Comparison of ENCODE assay signal across 1 cellular context in the genomic region with DNA sequence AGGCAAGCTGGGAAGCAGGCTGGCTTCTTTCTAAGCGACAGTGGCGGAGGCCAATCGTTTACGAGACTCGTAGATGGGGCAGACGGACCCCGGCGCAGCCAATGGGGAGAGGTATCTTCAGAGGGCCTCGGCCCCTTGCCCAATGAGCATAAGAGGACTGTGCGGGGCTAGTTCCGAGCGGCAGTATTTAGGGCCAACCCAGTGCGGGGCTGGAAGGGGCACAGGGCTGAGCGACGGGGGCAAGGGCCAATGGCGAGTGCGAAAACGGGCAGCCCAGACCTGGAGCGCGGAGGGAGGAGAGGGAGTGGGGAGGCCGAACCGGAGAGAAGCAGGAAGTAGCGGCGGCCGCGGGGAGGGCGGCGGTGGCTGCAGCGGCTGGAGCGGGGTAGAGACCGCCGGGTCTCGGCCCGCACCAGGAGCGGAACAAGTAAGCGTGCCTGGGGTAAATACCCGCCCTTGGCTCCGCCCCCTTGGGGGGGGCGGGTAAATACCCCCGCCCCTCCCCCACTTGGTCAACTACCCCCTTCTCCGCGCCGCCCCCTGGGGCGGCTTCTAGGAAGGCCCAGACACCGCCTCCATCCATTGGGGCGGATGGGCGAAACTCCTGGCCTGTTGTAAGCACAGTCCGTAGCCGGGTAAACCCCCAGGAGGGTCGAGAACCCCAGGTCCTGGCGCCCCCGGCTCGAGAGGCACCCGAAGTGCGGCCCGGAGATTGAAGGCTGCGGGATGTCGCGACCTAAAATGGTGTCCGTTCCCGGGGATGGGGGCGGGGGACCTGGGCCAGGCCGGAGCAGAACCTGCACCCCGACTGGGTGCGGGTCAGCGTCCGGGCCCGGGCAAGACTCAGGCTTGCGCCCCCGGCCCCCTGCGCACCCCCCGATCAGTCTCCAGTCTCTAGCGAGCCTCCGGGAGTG.
TF ChIP-seq lines count a peak whose summit lies in the region.

A gene with protein sequence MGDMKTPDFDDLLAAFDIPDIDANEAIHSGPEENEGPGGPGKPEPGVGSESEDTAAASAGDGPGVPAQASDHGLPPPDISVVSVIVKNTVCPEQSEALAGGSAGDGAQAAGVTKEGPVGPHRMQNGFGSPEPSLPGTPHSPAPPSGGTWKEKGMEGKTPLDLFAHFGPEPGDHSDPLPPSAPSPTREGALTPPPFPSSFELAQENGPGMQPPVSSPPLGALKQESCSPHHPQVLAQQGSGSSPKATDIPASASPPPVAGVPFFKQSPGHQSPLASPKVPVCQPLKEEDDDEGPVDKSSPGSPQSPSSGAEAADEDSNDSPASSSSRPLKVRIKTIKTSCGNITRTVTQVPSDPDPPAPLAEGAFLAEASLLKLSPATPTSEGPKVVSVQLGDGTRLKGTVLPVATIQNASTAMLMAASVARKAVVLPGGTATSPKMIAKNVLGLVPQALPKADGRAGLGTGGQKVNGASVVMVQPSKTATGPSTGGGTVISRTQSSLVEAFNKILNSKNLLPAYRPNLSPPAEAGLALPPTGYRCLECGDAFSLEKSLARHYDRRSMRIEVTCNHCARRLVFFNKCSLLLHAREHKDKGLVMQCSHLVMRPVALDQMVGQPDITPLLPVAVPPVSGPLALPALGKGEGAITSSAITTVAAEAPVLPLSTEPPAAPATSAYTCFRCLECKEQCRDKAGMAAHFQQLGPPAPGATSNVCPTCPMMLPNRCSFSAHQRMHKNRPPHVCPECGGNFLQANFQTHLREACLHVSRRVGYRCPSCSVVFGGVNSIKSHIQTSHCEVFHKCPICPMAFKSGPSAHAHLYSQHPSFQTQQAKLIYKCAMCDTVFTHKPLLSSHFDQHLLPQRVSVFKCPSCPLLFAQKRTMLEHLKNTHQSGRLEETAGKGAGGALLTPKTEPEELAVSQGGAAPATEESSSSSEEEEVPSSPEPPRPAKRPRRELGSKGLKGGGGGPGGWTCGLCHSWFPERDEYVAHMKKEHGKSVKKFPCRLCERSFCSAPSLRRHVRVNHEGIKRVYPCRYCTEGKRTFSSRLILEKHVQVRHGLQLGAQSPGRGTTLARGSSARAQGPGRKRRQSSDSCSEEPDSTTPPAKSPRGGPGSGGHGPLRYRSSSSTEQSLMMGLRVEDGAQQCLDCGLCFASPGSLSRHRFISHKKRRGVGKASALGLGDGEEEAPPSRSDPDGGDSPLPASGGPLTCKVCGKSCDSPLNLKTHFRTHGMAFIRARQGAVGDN (plus strand): TSS at position 331 of the 914 bp plus-strand sequence. CDS start 3,993 bp downstream, outside the sequence.

TF ChIP-seq in K562, 482 proteins besides CTCF, POLR2A, EP300 and RAD21 (continued from another document and continues in another):
- no peak for TF ChIP-seq ZNF518B (CRISPR knock-in tag; IDR thresholded peaks at IDR 0.05)
- TF ChIP-seq ARHGAP35 (IDR thresholded peaks at IDR 0.05; ENCODE audit: partially characterized antibody), result no peak
- TF ChIP-seq THRAP3 (IDR thresholded peaks at IDR 0.05; ENCODE audit: borderline replicate concordance), result no peak
- TF ChIP-seq ZNF644 (tag; IDR thresholded peaks at IDR 0.05; ENCODE audit: low read depth), result no peak
- TF ChIP-seq, protein P1, sequence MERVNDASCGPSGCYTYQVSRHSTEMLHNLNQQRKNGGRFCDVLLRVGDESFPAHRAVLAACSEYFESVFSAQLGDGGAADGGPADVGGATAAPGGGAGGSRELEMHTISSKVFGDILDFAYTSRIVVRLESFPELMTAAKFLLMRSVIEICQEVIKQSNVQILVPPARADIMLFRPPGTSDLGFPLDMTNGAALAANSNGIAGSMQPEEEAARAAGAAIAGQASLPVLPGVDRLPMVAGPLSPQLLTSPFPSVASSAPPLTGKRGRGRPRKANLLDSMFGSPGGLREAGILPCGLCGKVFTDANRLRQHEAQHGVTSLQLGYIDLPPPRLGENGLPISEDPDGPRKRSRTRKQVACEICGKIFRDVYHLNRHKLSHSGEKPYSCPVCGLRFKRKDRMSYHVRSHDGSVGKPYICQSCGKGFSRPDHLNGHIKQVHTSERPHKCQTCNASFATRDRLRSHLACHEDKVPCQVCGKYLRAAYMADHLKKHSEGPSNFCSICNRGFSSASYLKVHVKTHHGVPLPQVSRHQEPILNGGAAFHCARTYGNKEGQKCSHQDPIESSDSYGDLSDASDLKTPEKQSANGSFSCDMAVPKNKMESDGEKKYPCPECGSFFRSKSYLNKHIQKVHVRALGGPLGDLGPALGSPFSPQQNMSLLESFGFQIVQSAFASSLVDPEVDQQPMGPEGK (CRISPR knock-in tag; IDR thresholded peaks at IDR 0.05; ENCODE audit: borderline replicate concordance), result no peak
- TF ChIP-seq ZBTB8A (IDR thresholded peaks at IDR 0.05; ENCODE audit: partially characterized antibody), result no peak
- TF ChIP-seq ZNF197 (CRISPR knock-in tag; IDR thresholded peaks at IDR 0.05; ENCODE audit: low read depth), result no peak
- TF ChIP-seq ZBTB12 (CRISPR knock-in tag; IDR thresholded peaks at IDR 0.05), result 0 out of 2 replicates have a peak, but pooled peaks have one; percentile 32
- TF ChIP-seq DLX4 (CRISPR knock-in tag; IDR thresholded peaks at IDR 0.05), result no peak
- TF ChIP-seq, protein P2, sequence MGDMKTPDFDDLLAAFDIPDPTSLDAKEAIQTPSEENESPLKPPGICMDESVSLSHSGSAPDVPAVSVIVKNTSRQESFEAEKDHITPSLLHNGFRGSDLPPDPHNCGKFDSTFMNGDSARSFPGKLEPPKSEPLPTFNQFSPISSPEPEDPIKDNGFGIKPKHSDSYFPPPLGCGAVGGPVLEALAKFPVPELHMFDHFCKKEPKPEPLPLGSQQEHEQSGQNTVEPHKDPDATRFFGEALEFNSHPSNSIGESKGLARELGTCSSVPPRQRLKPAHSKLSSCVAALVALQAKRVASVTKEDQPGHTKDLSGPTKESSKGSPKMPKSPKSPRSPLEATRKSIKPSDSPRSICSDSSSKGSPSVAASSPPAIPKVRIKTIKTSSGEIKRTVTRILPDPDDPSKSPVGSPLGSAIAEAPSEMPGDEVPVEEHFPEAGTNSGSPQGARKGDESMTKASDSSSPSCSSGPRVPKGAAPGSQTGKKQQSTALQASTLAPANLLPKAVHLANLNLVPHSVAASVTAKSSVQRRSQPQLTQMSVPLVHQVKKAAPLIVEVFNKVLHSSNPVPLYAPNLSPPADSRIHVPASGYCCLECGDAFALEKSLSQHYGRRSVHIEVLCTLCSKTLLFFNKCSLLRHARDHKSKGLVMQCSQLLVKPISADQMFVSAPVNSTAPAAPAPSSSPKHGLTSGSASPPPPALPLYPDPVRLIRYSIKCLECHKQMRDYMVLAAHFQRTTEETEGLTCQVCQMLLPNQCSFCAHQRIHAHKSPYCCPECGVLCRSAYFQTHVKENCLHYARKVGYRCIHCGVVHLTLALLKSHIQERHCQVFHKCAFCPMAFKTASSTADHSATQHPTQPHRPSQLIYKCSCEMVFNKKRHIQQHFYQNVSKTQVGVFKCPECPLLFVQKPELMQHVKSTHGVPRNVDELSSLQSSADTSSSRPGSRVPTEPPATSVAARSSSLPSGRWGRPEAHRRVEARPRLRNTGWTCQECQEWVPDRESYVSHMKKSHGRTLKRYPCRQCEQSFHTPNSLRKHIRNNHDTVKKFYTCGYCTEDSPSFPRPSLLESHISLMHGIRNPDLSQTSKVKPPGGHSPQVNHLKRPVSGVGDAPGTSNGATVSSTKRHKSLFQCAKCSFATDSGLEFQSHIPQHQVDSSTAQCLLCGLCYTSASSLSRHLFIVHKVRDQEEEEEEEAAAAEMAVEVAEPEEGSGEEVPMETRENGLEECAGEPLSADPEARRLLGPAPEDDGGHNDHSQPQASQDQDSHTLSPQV (IDR thresholded peaks at IDR 0.05), result 0 out of 2 replicates have a peak, but pooled peaks have one; percentile 43
- TF ChIP-seq CREM (IDR thresholded peaks at IDR 0.05; ENCODE audit: low read depth), result peak; percentile 81; the same call in 1 of the 2 replicates
- TF ChIP-seq FOXP1 (CRISPR knock-in tag; IDR thresholded peaks at IDR 0.05), result peak; percentile 83; the same call in 1 of the 2 replicates
- TF ChIP-seq ZNF124 (CRISPR knock-in tag; IDR thresholded peaks at IDR 0.05), result no peak
- TF ChIP-seq NFE2L1 (tag; IDR thresholded peaks at IDR 0.05; ENCODE audit: borderline replicate concordance, low read depth), result no peak
- no peak for TF ChIP-seq STAT5B (CRISPR knock-in tag; IDR thresholded peaks at IDR 0.05)
- TF ChIP-seq ZNF609 (CRISPR knock-in tag; IDR thresholded peaks at IDR 0.05; ENCODE audit: borderline replicate concordance), result peak; percentile 19; the same call in 1 of the 2 replicates
- TF ChIP-seq YY1 (IDR thresholded peaks at IDR 0.05; ENCODE audit: borderline replicate concordance in 1 of 3, control insufficient read depth in 1 of 3, extremely low read depth in 1 of 3, insufficient read depth in 3 of 3, insufficient read length in 1 of 3, insufficient replicate concordance in 2 of 3, low read depth in 1 of 3, low read length in 2 of 3), result peak in 2 of 3 experiments; percentile 75 to 86
- TF ChIP-seq DACH1 (IDR thresholded peaks at IDR 0.05; ENCODE audit: partially characterized antibody), result no peak
- TF ChIP-seq NONO (IDR thresholded peaks at IDR 0.05; ENCODE audit: low read depth in 2 of 2, low read length in 1 of 2), result 0 out of 4 replicates have a peak, but pooled peaks of 1 of the 2 experiments have one; percentile 21
- 0 out of 2 replicates have a peak, but pooled peaks have one; percentile 44 for TF ChIP-seq THRB (CRISPR knock-in tag; conservative IDR thresholded peaks at IDR 0.05)
